ENCODE assay signal across 16 cellular contexts in the genomic region with DNA sequence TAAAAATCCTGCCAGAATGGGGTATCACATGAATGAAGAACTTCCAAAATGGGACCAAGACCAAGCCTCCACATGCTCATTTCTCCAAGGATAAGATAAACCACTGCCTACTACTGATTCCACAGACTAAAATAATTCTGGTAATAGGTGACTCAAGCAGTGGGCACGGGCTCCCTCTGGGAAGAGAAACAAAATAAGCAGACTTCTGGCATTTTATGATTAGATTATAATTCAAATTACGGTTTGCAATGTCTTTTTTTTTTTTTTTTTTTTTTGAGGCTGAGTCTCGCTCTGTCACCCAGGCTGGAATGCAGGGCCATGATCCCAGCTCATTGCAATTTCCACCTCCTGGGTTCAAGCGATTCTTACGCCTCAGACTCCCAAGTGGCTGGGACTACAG. TPM values are rescaled to one million over a fixed set of nuclear protein-coding genes. Genes with fewer than 3 reads are reported as not detected.
A peak's percentile ranks its signal among the peaks of the same experiment; 100 is the strongest.
DNase-seq lines count a peak whose midpoint lies in the region; ATAC-seq and TF ChIP-seq lines count a peak whose summit lies in the region.
"Had no signal": no experiment of that assay in that cellular context is flagged by ENCODE, and none has a peak within 500 bp of the region (broad histone marks: within the 10 kb centered on the region; RNA-seq: fewer than 3 reads in every experiment).

No MANE protein-coding gene starts in this region.

- DNase-seq in cardiac muscle cell (ENCODE audit: low read depth in 1 of 2, low spot score in 1 of 2) (peak in 1 of 2 donors; percentile 87), cardiac septum (ENCODE audit: low spot score) (no peak), amniotic stem cell (lab: John Stamatoyannopoulos, UW) (peak; percentile 62), glomerular visceral epithelial cell (ENCODE audit: extremely low spot score) (peak; percentile 66), aorta (peak in 1 of 2 donors; percentile 75), GM13977 (ENCODE audit: low spot score) (no peak)
- no peak for DNase-seq in activated naive CD4-positive, alpha-beta T cell treated with anti-CD3 and anti-CD28 coated beads, Interleukin-2, amount 50 U/mL, for 72 hours (ENCODE audit: low spot score in 2 of 2)
- DNase-seq: 8988T, dorsolateral prefrontal cortex, NCI-H1092, spleen, WERI-Rb-1 had no signal

- H3K36me3 ChIP-seq in cardiac muscle cell (peaks cover 6% of the 10 kb centered on the region), aorta (ENCODE audit: control insufficient read depth in 1 of 2, insufficient read depth in 2 of 2, low read length in 1 of 2) (peaks cover 0 to 2% of the 10 kb centered on the region in 2 donors)
- H3K36me3 ChIP-seq: neutrophil had no signal

- peak; percentile 16 for TF ChIP-seq CTCF in cardiac muscle cell (IDR thresholded peaks at IDR 0.05; ENCODE audit: low read depth, low read length)
- TF ChIP-seq CTCF in GM13977 (IDR thresholded peaks at IDR 0.05; ENCODE audit: extremely low read depth, insufficient read depth, missing control alignments), result no peak

- no peak overlapping the region for H3K4me3 ChIP-seq in cardiac muscle cell
- H3K4me3 ChIP-seq in aorta (ENCODE audit: low read length in 2 of 2), result no peak overlapping the region
- H3K4me3 ChIP-seq: dorsolateral prefrontal cortex, SK-N-MC, spleen had no signal

- in situ Hi-C loops in GM13977 (cut with MboI; ENCODE audit: low pct_unique_long_range_greater_than_20kb, low sequenced_read_pairs, unreplicated experiment), result no loop called here

- H3K36me3 Mint-ChIP-seq in activated naive CD4-positive, alpha-beta T cell treated with anti-CD3 and anti-CD28 coated beads, Interleukin-2, amount 50 U/mL, for 72 hours, result no peaks in the 10 kb centered on the region

- H3K9me3 ChIP-seq in cardiac muscle cell (ENCODE audit: low read depth) (no peaks in the 10 kb centered on the region), aorta (ENCODE audit: control insufficient read depth, low read length) (no peaks in the 10 kb centered on the region)
- H3K9me3 ChIP-seq: neutrophil, spleen had no signal

- H3K9me3 Mint-ChIP-seq in activated naive CD4-positive, alpha-beta T cell treated with anti-CD3 and anti-CD28 coated beads, Interleukin-2, amount 50 U/mL, for 72 hours, result no peaks in the 10 kb centered on the region
- H3K9me3 Mint-ChIP-seq: activated naive CD4-positive, alpha-beta T cell treated with anti-CD3 and anti-CD28 coated beads, Interleukin-2, amount 50 U/mL, for 24 hours had no signal

- H3K4me1 ChIP-seq in cardiac muscle cell (ENCODE audit: low read depth) (no peaks in the 10 kb centered on the region), aorta (ENCODE audit: control insufficient read depth in 1 of 2, insufficient read depth in 2 of 2, low read length in 2 of 2) (peaks cover 2 to 7% of the 10 kb centered on the region in 2 donors)

- WGBS in aorta, 2 donors, result 7 to 8% methylated on average over 5 of the region's 5 CpGs

- H3K27ac Mint-ChIP-seq in activated naive CD4-positive, alpha-beta T cell treated with anti-CD3 and anti-CD28 coated beads, Interleukin-2, amount 50 U/mL, for 72 hours, result no peak overlapping the region

- H3K27ac ChIP-seq in cardiac muscle cell (no peak overlapping the region), aorta (ENCODE audit: low read depth in 1 of 2, low read length in 2 of 2) (peak overlapping the region; percentile 19 to 94)
- H3K27ac ChIP-seq: dorsolateral prefrontal cortex, neutrophil, SK-N-MC, WERI-Rb-1 had no signal

- intact Hi-C loops in cardiac septum (cut with DNase I) (no loop called here), aorta (cut with DNase I) (no loop called here)

- H3K27me3 ChIP-seq in cardiac muscle cell (no peaks in the 10 kb centered on the region), aorta (ENCODE audit: control insufficient read depth in 1 of 2, insufficient read depth in 2 of 2, low read length in 1 of 2) (no peaks in the 10 kb centered on the region)
- H3K27me3 ChIP-seq: dorsolateral prefrontal cortex, neutrophil, spleen had no signal

- ATAC-seq in aorta (ENCODE audit: low FRiP score) (peak; percentile 75), HG03460 (IDR thresholded peaks at IDR 0.05; ENCODE audit: unreplicated experiment) (no peak)
- no peak for ATAC-seq in activated naive CD4-positive, alpha-beta T cell treated with anti-CD3 and anti-CD28 coated beads, Interleukin-2, amount 50 U/mL, for 72 hours

RNA-seq across cellular contexts. Expression of a gene that starts 16.0 kb away (rescaled TPM):
- 65.6 and 74.4 TPM in 2 replicates for total RNA-seq in cardiac muscle cell
- 96.9 and 101 TPM in 2 replicates for polyA plus RNA-seq in cardiac muscle cell
- 71.0 TPM for total RNA-seq in cardiac septum
- total RNA-seq in aorta, result 10 to 100 TPM; 38.6 to 42.9 TPM
- 10 to 100 TPM; 10.8 to 26.8 TPM for polyA plus RNA-seq in aorta
- 10 to 100 TPM; 58.7 to 69.7 TPM for total RNA-seq in activated naive CD4-positive, alpha-beta T cell treated with anti-CD3 and anti-CD28 coated beads, Interleukin-2, amount 50 U/mL, for 72 hours

RNA-seq across cellular contexts. Expression of a gene that starts 42.3 kb away (rescaled TPM):
- total RNA-seq in cardiac muscle cell (0.78 and 1.0 TPM in 2 replicates), cardiac septum (not detected), aorta (under 1 TPM; 0.42 to 0.57 TPM)
- polyA plus RNA-seq in cardiac muscle cell (0.91 and 1.2 TPM in 2 replicates), aorta (under 1 TPM in 1 of 2 donors, not detected in 1; 0.41 TPM)
- under 1 TPM in 1 of 2 donors, not detected in 1; 0.11 TPM for total RNA-seq in activated naive CD4-positive, alpha-beta T cell treated with anti-CD3 and anti-CD28 coated beads, Interleukin-2, amount 50 U/mL, for 72 hours
- total RNA-seq: spleen had no signal

RNA-seq across cellular contexts. Expression of a gene that starts 59.7 kb away (rescaled TPM):
- total RNA-seq in cardiac muscle cell (32.3 and 61.5 TPM in 2 replicates), cardiac septum (14.9 TPM), aorta (10 to 100 TPM; 21.9 to 32.5 TPM)
- polyA plus RNA-seq in cardiac muscle cell (39.1 and 49.1 TPM in 2 replicates), aorta (10 to 100 TPM; 16.2 to 17.9 TPM)
- total RNA-seq in activated naive CD4-positive, alpha-beta T cell treated with anti-CD3 and anti-CD28 coated beads, Interleukin-2, amount 50 U/mL, for 72 hours, result 10 to 100 TPM; 62.5 to 74.7 TPM

Comparison
In these comparisons a context has a peak if more than half of its experiments do, and no peak if none do; other contexts are left out.
1. DNase-seq: peak in amniotic stem cell (single experiment) and glomerular visceral epithelial cell (single experiment); none in cardiac septum (single experiment), GM13977 (single experiment) and activated naive CD4-positive, alpha-beta T cell treated with anti-CD3 and anti-CD28 coated beads, Interleukin-2, amount 50 U/mL, for 72 hours (0 of 2).